2 cellular contexts compared by ENCODE assay signal in the genomic region with DNA sequence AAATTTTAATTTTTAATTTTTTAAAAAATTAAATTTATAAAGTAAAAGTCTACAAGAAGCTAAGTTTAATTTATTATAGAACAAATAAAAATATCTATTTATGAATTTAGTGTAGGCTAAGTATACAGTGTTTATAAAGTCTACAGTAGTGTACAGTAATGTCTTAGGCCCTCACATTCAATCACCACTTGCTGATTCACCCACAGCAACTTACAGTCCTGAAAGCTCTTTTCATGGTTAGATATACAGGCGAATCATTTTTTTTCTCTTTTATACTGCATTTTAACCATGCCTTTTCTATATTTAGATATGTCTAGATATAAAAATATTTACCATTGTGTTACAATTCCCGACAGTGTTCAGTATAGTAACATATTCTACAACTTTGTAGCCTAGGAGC.
TF ChIP-seq lines count a peak whose summit lies in the region.

No MANE protein-coding gene starts in this region.

TF ChIP-seq in A549, 52 proteins besides CTCF, POLR2A, EP300 and RAD21:
- TF ChIP-seq REST (IDR thresholded peaks at IDR 0.05) (no peak), RNF2 (IDR thresholded peaks at IDR 0.05; ENCODE audit: borderline replicate concordance, low read depth) (no peak), HOXB5 (CRISPR knock-in tag; IDR thresholded peaks at IDR 0.05) (no peak)
- TF ChIP-seq, protein P1, sequence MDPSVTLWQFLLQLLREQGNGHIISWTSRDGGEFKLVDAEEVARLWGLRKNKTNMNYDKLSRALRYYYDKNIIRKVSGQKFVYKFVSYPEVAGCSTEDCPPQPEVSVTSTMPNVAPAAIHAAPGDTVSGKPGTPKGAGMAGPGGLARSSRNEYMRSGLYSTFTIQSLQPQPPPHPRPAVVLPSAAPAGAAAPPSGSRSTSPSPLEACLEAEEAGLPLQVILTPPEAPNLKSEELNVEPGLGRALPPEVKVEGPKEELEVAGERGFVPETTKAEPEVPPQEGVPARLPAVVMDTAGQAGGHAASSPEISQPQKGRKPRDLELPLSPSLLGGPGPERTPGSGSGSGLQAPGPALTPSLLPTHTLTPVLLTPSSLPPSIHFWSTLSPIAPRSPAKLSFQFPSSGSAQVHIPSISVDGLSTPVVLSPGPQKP (IDR thresholded peaks at IDR 0.05; ENCODE audit: low read depth, low read length), result no peak
TF ChIP-seq in A549: peak in this region for 0.

TF ChIP-seq in IMR-90, 13 proteins besides CTCF, POLR2A, EP300 and RAD21 (continued from another document):
- TF ChIP-seq BHLHE40 (IDR thresholded peaks at IDR 0.05; ENCODE audit: low read depth, low read length) (no peak), FOS (IDR thresholded peaks at IDR 0.05; ENCODE audit: low read depth, low read length) (no peak)
